1 cellular context compared by ENCODE assay signal in genomic region chr1:30872948-30873263, GRCh38.
TF ChIP-seq lines count a peak whose summit lies in the region.

No MANE protein-coding gene starts in this region.

TF ChIP-seq in GM23338, 12 proteins besides CTCF, POLR2A, EP300 and RAD21 (continued from another document):
- no peak for TF ChIP-seq REST (IDR thresholded peaks at IDR 0.05; ENCODE audit: unreplicated experiment)
